In the genomic region with DNA sequence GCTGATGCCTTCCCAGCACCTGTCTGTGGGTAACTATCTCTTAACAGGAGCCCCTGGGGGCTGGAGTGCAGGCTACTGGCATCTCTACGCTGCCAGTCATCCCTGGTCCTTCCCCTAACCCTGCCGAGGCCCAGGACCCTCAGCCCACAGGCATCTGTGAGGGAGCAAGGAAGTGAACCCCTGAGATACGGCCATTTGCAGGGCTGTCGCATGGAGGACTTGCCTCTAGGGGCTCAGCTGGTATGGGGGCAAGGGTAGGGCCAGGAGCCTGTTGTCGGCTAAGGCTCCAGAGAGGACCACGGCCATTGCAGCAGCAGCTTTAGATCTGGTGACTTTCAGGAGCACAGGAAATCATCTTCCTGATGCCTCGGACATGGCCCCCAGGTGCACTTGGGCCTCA, we compare ENCODE assay signal across 26 cellular contexts.
"Had no signal": no experiment of that assay in that cellular context is flagged by ENCODE, and none has a peak within 500 bp of the region (broad histone marks: within the 10 kb centered on the region; RNA-seq: fewer than 3 reads in every experiment).

No MANE protein-coding gene starts in this region.

- H3K36me3 ChIP-seq: colonic mucosa, gastrocnemius medialis had no signal

- ATAC-seq: effector memory CD8-positive, alpha-beta T cell; esophagus mucosa; gastrocnemius medialis; left lung; left ventricle myocardium superior; naive thymus-derived CD4-positive, alpha-beta T cell had no signal

- H3K27ac ChIP-seq: colonic mucosa, epithelial cell of prostate, esophagus squamous epithelium, gastrocnemius medialis, heart right ventricle, left lung, lower lobe of right lung had no signal

- H3K4me3 ChIP-seq: colonic mucosa, esophagus squamous epithelium, gastrocnemius medialis, heart right ventricle, left lung, lower lobe of right lung had no signal

- H3K9me3 ChIP-seq: colonic mucosa, esophagus squamous epithelium, gastrocnemius medialis, heart right ventricle, left lung, lower lobe of right lung had no signal

- H3K27me3 ChIP-seq: colonic mucosa, esophagus squamous epithelium, gastrocnemius medialis, heart right ventricle, left lung had no signal

- H3K4me1 ChIP-seq: colonic mucosa, left lung, lower lobe of right lung had no signal

- FAIRE-seq: endometrium, islet of Langerhans, keratinocyte had no signal

- DNase-seq: colonic mucosa; cortex of kidney; effector CD8-positive, alpha-beta T cell; effector memory CD8-positive, alpha-beta T cell; endodermal cell; erythroblast; esophagus squamous epithelium; foreskin fibroblast; foreskin melanocyte; gastrocnemius medialis; glutamatergic neuron; head of caudate nucleus; heart right ventricle; hippocampal formation; left cardiac atrium; left lung; left ventricle myocardium superior; lower lobe of right lung; mesendoderm; midbrain; naive thymus-derived CD4-positive, alpha-beta T cell had no signal
